ENCODE assay signal across 1 cellular context in the genomic region with DNA sequence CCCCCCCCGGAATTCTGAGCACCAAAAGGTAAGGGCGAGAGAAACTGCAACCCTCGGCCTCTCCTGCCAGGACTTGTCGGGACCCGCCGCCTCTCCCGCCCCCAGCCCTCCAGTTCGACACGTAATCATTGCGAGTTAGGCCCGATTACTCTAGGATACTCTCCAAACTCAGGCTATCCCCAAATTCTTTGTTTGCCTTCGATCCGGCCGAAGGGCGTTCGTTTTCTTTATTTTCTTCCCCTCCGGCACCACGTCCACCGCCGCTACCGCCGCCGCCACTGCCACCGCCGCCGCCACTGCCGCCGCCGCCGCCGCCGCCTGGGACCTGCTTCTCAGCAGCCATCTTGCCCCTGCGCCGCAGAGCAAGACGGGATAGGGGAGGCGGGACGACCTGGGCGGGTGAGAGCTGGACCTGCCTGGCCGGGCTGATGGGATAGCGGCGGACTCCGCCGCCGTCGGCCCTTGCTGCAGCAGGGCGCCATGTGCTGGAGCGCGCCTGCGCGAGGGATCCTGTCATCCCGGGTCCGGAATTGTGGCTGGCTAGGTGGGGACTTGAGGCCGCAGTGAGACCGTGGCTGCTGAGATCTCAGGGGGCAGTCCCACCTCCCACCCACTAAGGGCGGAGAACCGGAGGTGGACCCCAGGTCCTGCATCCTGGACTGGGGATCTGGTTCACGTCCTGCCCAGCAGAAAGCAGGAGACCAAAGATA.
A peak's percentile ranks its signal among the peaks of the same experiment; 100 is the strongest.
TF ChIP-seq lines count a peak whose summit lies in the region.

A gene (minus strand): TSS at position 369 of the 710 bp plus-strand sequence. CDS start 26 bp downstream, at position 343.

TF ChIP-seq in HEK293, 187 proteins besides CTCF, POLR2A, EP300 and RAD21 (continued from another document):
- TF ChIP-seq, protein P1, sequence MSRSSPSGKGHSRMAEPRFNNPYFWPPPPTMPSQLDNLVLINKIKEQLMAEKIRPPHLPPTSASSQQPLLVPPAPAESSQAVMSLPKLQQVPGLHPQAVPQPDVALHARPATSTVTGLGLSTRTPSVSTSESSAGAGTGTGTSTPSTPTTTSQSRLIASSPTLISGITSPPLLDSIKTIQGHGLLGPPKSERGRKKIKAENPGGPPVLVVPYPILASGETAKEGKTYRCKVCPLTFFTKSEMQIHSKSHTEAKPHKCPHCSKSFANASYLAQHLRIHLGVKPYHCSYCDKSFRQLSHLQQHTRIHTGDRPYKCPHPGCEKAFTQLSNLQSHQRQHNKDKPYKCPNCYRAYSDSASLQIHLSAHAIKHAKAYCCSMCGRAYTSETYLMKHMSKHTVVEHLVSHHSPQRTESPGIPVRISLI (tag by site-specific recombination; IDR thresholded peaks at IDR 0.05): no peak
- TF ChIP-seq SCRT1 (tag by site-specific recombination; IDR thresholded peaks at IDR 0.05; ENCODE audit: borderline replicate concordance) (no peak), ZXDB (tag by site-specific recombination; IDR thresholded peaks at IDR 0.05) (peak; percentile 98), KLF16 (tag by site-specific recombination; IDR thresholded peaks at IDR 0.05) (peak; percentile 61; the same call in 1 of the 2 replicates)
TF ChIP-seq in HEK293: peak in this region for 47.
